8 cellular contexts compared by ENCODE assay signal in genomic region chr18:48953096-48953706, GRCh38. TPM values are rescaled to one million over a fixed set of nuclear protein-coding genes. Genes with fewer than 3 reads are reported as not detected.
DNase-seq lines count a peak whose midpoint lies in the region; ATAC-seq and TF ChIP-seq lines count a peak whose summit lies in the region.

No MANE protein-coding gene starts in this region.

- H3K27me3 ChIP-seq in breast epithelium, result no peaks in the 10 kb centered on the region

- H3K36me3 Mint-ChIP-seq in mesothelial cell of epicardium, result peaks cover 7% of the 10 kb centered on the region

- no peaks in the 10 kb centered on the region for H3K36me3 ChIP-seq in breast epithelium

- no peaks in the 10 kb centered on the region for H3K9me3 ChIP-seq in breast epithelium

- peaks cover 3 to 12% of the 10 kb centered on the region in 2 donors for H3K4me1 ChIP-seq in breast epithelium

- ATAC-seq in stimulated activated naive CD8-positive, alpha-beta T cell treated with anti-CD3 and anti-CD28 coated beads, Interleukin-15, amount 100 ng/mL, for 72 hours, result no peak
- no peak for ATAC-seq in stimulated activated naive CD8-positive, alpha-beta T cell treated with anti-CD3 and anti-CD28 coated beads, Interleukin-15, Interleukin-2, amounts not matched to agents 100 U/mL and 50 U/mL, for 24 hours

- intact Hi-C loops in breast epithelium (cut with DNase I; ENCODE audit: low total_unique reads), result no loop called here

- TF ChIP-seq CTCF in breast epithelium (IDR thresholded peaks at IDR 0.05) (no peak), mesothelial cell of epicardium (IDR thresholded peaks at IDR 0.05; ENCODE audit: unreplicated experiment) (no peak)

- no peaks in the 10 kb centered on the region for H3K9me3 Mint-ChIP-seq in stimulated activated naive CD8-positive, alpha-beta T cell treated with anti-CD3 and anti-CD28 coated beads, Interleukin-15, amount 100 ng/mL, for 72 hours
- H3K9me3 Mint-ChIP-seq in mesothelial cell of epicardium, result no peaks in the 10 kb centered on the region

- DNase-seq in stimulated activated naive CD8-positive, alpha-beta T cell treated with anti-CD3 and anti-CD28 coated beads, Interleukin-15, amount 100 ng/mL, for 72 hours, result no peak
- no peak for DNase-seq in stimulated activated naive CD8-positive, alpha-beta T cell treated with anti-CD3 and anti-CD28 coated beads, Interleukin-15, Interleukin-2, amounts not matched to agents 100 U/mL and 50 U/mL, for 24 hours
- DNase-seq in breast epithelium (ENCODE audit: low spot score in 2 of 2) (no peak), mesothelial cell of epicardium (ENCODE audit: low spot score in 2 of 2, unreplicated experiment in 2 of 2) (no peak), NCI-H774 (lab: John Stamatoyannopoulos, UW) (no peak), A172 (ENCODE audit: low spot score) (no peak), mesenteric fat pad (ENCODE audit: low spot score) (no peak), DMS79 (lab: John Stamatoyannopoulos, UW) (no peak)

- peak overlapping the region; percentile 97 to 99 for H3K27ac ChIP-seq in breast epithelium

- no peak overlapping the region for H3K27ac Mint-ChIP-seq in stimulated activated naive CD8-positive, alpha-beta T cell treated with anti-CD3 and anti-CD28 coated beads, Interleukin-15, amount 100 ng/mL, for 72 hours
- peak overlapping the region; percentile 100 for H3K27ac Mint-ChIP-seq in mesothelial cell of epicardium

- H3K27me3 Mint-ChIP-seq in stimulated activated naive CD8-positive, alpha-beta T cell treated with anti-CD3 and anti-CD28 coated beads, Interleukin-15, amount 100 ng/mL, for 72 hours, result peaks cover 8% of the 10 kb centered on the region
- no peaks in the 10 kb centered on the region for H3K27me3 Mint-ChIP-seq in mesothelial cell of epicardium (ENCODE audit: low read depth)

- peak overlapping the region; percentile 92 to 99 for H3K4me3 Mint-ChIP-seq in stimulated activated naive CD8-positive, alpha-beta T cell treated with anti-CD3 and anti-CD28 coated beads, Interleukin-15, amount 100 ng/mL, for 72 hours
- H3K4me3 Mint-ChIP-seq in mesothelial cell of epicardium, result peak overlapping the region; percentile 88

- TF ChIP-seq POLR2A in breast epithelium (IDR thresholded peaks at IDR 0.05), result no peak

- H3K4me1 Mint-ChIP-seq in stimulated activated naive CD8-positive, alpha-beta T cell treated with anti-CD3 and anti-CD28 coated beads, Interleukin-15, amount 100 ng/mL, for 72 hours, result peaks cover 21% of the 10 kb centered on the region
- H3K4me1 Mint-ChIP-seq in mesothelial cell of epicardium, result peaks cover 34% of the 10 kb centered on the region

- H3K4me3 ChIP-seq in breast epithelium, result peak overlapping the region; percentile 90 to 97 (median 91)

RNA-seq across cellular contexts. Expression of gene SMAD7, which starts 2.4 kb away (rescaled TPM):
- total RNA-seq in breast epithelium, result 10 to 100 TPM; 17.4 to 21.2 (median 20.6) TPM
- total RNA-seq in mesothelial cell of epicardium, result 75.5 to 77.6 TPM (median 76.8 TPM) in 3 replicates
- 6.2 and 8.5 TPM in 2 replicates for total RNA-seq in A172 (2014; rRNA removed; shearing (Covaris generic))
- total RNA-seq in mesenteric fat pad, result 56.2 TPM
